In genomic region chr22:42649261-42650056, GRCh38 we compare ENCODE assay signal across 8 cellular contexts. TPM values are rescaled to one million over a fixed set of nuclear protein-coding genes. Genes with fewer than 3 reads are reported as not detected.
DNase-seq lines count a peak whose midpoint lies in the region; ATAC-seq, FAIRE-seq and TF ChIP-seq lines count a peak whose summit lies in the region.

Gene CYB5R3, minus strand, starts transcription at chr22:42649392. Its CDS starts 77 bp downstream, at chr22:42649315.

- no peaks in the 10 kb centered on the region for H3K36me3 ChIP-seq in KMS-11 (ENCODE audit: insufficient read depth)
- H3K36me3 ChIP-seq in neuronal stem cell (replicated peaks in 1 of 2; ENCODE audit: control insufficient read depth in 2 of 2, insufficient read depth in 2 of 2, low read length in 2 of 2): peaks cover 2 to 5% of the 10 kb centered on the region in 2 donors
- H3K36me3 ChIP-seq in subcutaneous abdominal adipose tissue (ENCODE audit: control insufficient read depth in 5 of 5, insufficient read depth in 5 of 5, low read length in 5 of 5): no peaks in the 10 kb centered on the region

- H3K18ac ChIP-seq in neuronal stem cell (ENCODE audit: low read length): peak within 1 kb of the TSS; percentile 93

- ATAC-seq in GM21576 (IDR thresholded peaks at IDR 0.05; ENCODE audit: unreplicated experiment): peak; percentile 56

- peak; percentile 63 for DNase-seq in DMS114 treated with DMSO at 0.1 percent for 48 hours (lab: John Stamatoyannopoulos, UW; ENCODE audit: unreplicated experiment)
- peak; percentile 84 for DNase-seq in SK-N-DZ (ENCODE audit: low spot score)
- DNase-seq in activated naive CD4-positive, alpha-beta T cell treated with Interleukin-2 at 50 U/mL for 16 hours: peak; percentile 78
- peak; percentile 93 to 98 for DNase-seq in frontal cortex (ENCODE audit: low spot score in 2 of 2)
- peak; percentile 66 for DNase-seq in neuronal stem cell (ENCODE audit: low spot score)

- peak within 1 kb of the TSS; percentile 95 for H4K91ac ChIP-seq in neuronal stem cell (ENCODE audit: low read depth, low read length, poor library complexity)

- peak within 1 kb of the TSS; percentile 86 for H3K4me2 ChIP-seq in KMS-11
- H3K4me2 ChIP-seq in neuronal stem cell (ENCODE audit: insufficient read depth, low read length, poor library complexity, severe bottlenecking): peak within 1 kb of the TSS; percentile 89

- H4K8ac ChIP-seq in neuronal stem cell (ENCODE audit: low read depth, low read length): peak within 1 kb of the TSS; percentile 65

- WGBS in neuronal stem cell (ENCODE audit: extremely low coverage in 2 of 2, insufficient read length in 2 of 2, insufficient replicate concordance in 1 of 2), 2 donors: no CpG with 5 or more reads among the region's 79 CpGs

- H2BK120ac ChIP-seq in neuronal stem cell (ENCODE audit: low read depth, low read length): no peak within 1 kb of the TSS

- H3K79me1 ChIP-seq in neuronal stem cell (ENCODE audit: low read depth, low read length): peaks cover 28% of the 10 kb centered on the region

- no peak for FAIRE-seq in frontal cortex (lab: Jason Lieb, UNC)

- peak within 1 kb of the TSS; percentile 96 for H3K23ac ChIP-seq in neuronal stem cell (ENCODE audit: low read depth, low read length, poor library complexity)

- peak within 1 kb of the TSS; percentile 94 for H2BK15ac ChIP-seq in neuronal stem cell (ENCODE audit: low read length)

- H2BK12ac ChIP-seq in neuronal stem cell (ENCODE audit: low read length): peak within 1 kb of the TSS; percentile 94

- H3K9ac ChIP-seq in KMS-11: peak within 1 kb of the TSS; percentile 74
- H3K9ac ChIP-seq in neuronal stem cell (ENCODE audit: low read depth, low read length, poor library complexity): peak within 1 kb of the TSS; percentile 100
- H3K9ac ChIP-seq in subcutaneous abdominal adipose tissue (ENCODE audit: low read length in 5 of 5): peak within 1 kb of the TSS; percentile 50 to 95 (median 86)

- H3K9me3 ChIP-seq in neuronal stem cell (replicated peaks in 1 of 2; ENCODE audit: control insufficient read depth in 2 of 2, insufficient read depth in 1 of 2, low read depth in 1 of 2, low read length in 2 of 2) (no peaks in the 10 kb centered on the region), subcutaneous abdominal adipose tissue (ENCODE audit: control insufficient read depth in 5 of 5, low read length in 5 of 5) (no peaks in the 10 kb centered on the region)

- H2AK5ac ChIP-seq in neuronal stem cell (ENCODE audit: low read depth, low read length): peak within 1 kb of the TSS; percentile 92

- peaks cover 3% of the 10 kb centered on the region for H3K4me1 ChIP-seq in KMS-11 (ENCODE audit: low read depth, poor library complexity, severe bottlenecking)
- peaks cover 10 to 11% of the 10 kb centered on the region in 2 donors for H3K4me1 ChIP-seq in neuronal stem cell (ENCODE audit: control insufficient read depth in 2 of 2, insufficient read depth in 1 of 2, low read depth in 1 of 2, low read length in 2 of 2)
- peaks cover 22 to 66% (median 62%) of the 10 kb centered on the region in 5 donors for H3K4me1 ChIP-seq in subcutaneous abdominal adipose tissue (ENCODE audit: control insufficient read depth in 5 of 5, insufficient read depth in 5 of 5, low read length in 5 of 5)

- H4K20me1 ChIP-seq in KMS-11 (ENCODE audit: insufficient read depth): no peaks in the 10 kb centered on the region

- peak within 1 kb of the TSS; percentile 98 for H3K4ac ChIP-seq in neuronal stem cell (ENCODE audit: low read length)

- TF ChIP-seq CTCF in KMS-11 (conservative IDR thresholded peaks at IDR 0.05; ENCODE audit: low read depth, low read length): no peak

- peak within 1 kb of the TSS; percentile 94 for H3K14ac ChIP-seq in neuronal stem cell (ENCODE audit: low read length)

- H2BK5ac ChIP-seq in neuronal stem cell (ENCODE audit: low read length): peak within 1 kb of the TSS; percentile 95

- H3K27me3 ChIP-seq in KMS-11 (ENCODE audit: insufficient read depth, low read depth) (no peaks in the 10 kb centered on the region), neuronal stem cell (ENCODE audit: control insufficient read depth in 3 of 3, insufficient read depth in 3 of 3, low read depth in 1 of 3, low read length in 3 of 3) (peaks cover 0 to 5% (median 0%) of the 10 kb centered on the region in 3 experiments), subcutaneous abdominal adipose tissue (ENCODE audit: control insufficient read depth in 5 of 5, insufficient read depth in 4 of 5, low read length in 5 of 5) (no peaks in the 10 kb centered on the region)

- H3K27ac ChIP-seq in KMS-11: peak within 1 kb of the TSS; percentile 27; the same call in 1 of the 2 replicates
- H3K27ac ChIP-seq in neuronal stem cell (replicated peaks; ENCODE audit: low read length): no peak within 1 kb of the TSS
- H3K27ac ChIP-seq in subcutaneous abdominal adipose tissue (ENCODE audit: low read depth, low read length): peak within 1 kb of the TSS; percentile 99

- peak within 1 kb of the TSS; percentile 87 for H2AFZ ChIP-seq in KMS-11 (ENCODE audit: low read depth)
- H2AFZ ChIP-seq in neuronal stem cell (ENCODE audit: low read length): peak within 1 kb of the TSS; percentile 94

- H3K4me3 ChIP-seq in KMS-11 (IDR thresholded peaks at IDR 0.05; ENCODE audit: insufficient read depth, low read depth, low read length): no peak within 1 kb of the TSS
- H3K4me3 ChIP-seq in neuronal stem cell (ENCODE audit: low read length in 2 of 2): peak within 1 kb of the TSS; percentile 100
- H3K4me3 ChIP-seq in subcutaneous abdominal adipose tissue (ENCODE audit: low read depth in 1 of 5, low read length in 5 of 5): peak within 1 kb of the TSS; percentile 81 to 100 (median 89)

- H3K79me2 ChIP-seq in KMS-11 (ENCODE audit: insufficient read depth, low read depth): no peaks in the 10 kb centered on the region

RNA-seq across cellular contexts. Expression of gene CYB5R3, which starts in this region (rescaled TPM):
- polyA plus RNA-seq in SK-N-DZ (2014; cell fraction: cytosol; rRNA removed): 55.6 and 62.0 TPM in 2 replicates
- polyA plus RNA-seq in SK-N-DZ (2014; cell fraction: nucleus; rRNA removed): 24.7 and 29.8 TPM in 2 replicates
- 11.8 TPM for total RNA-seq in frontal cortex
- 108 TPM for polyA plus RNA-seq in neuronal stem cell (2013, experiment 1 of 2)
- 107 TPM for polyA plus RNA-seq in neuronal stem cell (2013, experiment 2 of 2)
